Comparison of ENCODE assay signal across 1 cellular context in the genomic region with DNA sequence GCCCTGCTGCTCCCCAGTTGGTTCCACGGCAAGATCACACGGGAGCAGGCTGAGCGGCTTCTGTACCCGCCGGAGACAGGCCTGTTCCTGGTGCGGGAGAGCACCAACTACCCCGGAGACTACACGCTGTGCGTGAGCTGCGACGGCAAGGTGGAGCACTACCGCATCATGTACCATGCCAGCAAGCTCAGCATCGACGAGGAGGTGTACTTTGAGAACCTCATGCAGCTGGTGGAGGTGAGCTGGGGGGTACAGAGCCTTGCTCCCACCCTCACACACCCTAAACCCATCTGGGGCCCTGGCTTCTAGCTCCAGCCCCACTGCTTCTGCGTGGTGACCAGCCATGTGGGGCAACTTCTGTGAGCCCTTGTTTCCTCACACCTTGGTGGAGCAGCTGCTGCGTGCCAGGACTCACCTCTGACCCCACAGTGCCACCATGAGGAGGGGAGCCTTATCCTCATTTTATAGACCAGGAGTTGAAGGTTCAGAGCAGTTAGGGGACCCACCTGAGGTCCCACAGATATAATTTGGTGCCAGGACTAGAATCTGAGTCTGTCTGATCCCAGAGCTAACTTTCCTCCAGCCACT.
A peak's percentile ranks its signal among the peaks of the same experiment; 100 is the strongest.
TF ChIP-seq lines count a peak whose summit lies in the region.

No MANE protein-coding gene starts in this region.

TF ChIP-seq in H1, 55 proteins besides CTCF, POLR2A, EP300 and RAD21:
- TF ChIP-seq, protein P1, sequence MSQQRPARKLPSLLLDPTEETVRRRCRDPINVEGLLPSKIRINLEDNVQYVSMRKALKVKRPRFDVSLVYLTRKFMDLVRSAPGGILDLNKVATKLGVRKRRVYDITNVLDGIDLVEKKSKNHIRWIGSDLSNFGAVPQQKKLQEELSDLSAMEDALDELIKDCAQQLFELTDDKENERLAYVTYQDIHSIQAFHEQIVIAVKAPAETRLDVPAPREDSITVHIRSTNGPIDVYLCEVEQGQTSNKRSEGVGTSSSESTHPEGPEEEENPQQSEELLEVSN (IDR thresholded peaks at IDR 0.05): 0 out of 2 replicates have a peak, but pooled peaks have one; percentile 18
- TF ChIP-seq HDAC6 (IDR thresholded peaks at IDR 0.05; ENCODE audit: low read depth, low read length) (no peak), BRCA1 (IDR thresholded peaks at IDR 0.05; ENCODE audit: low read depth, low read length) (no peak), EZH2 (IDR thresholded peaks at IDR 0.05; ENCODE audit: low read depth, low read length, severe bottlenecking) (no peak), POU5F1 (IDR thresholded peaks at IDR 0.05; ENCODE audit: low read depth, low read length) (no peak)
- TF ChIP-seq, protein P2, sequence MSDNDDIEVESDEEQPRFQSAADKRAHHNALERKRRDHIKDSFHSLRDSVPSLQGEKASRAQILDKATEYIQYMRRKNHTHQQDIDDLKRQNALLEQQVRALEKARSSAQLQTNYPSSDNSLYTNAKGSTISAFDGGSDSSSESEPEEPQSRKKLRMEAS (IDR thresholded peaks at IDR 0.05): 0 out of 2 replicates have a peak, but pooled peaks have one; percentile 24
